In the genomic region with DNA sequence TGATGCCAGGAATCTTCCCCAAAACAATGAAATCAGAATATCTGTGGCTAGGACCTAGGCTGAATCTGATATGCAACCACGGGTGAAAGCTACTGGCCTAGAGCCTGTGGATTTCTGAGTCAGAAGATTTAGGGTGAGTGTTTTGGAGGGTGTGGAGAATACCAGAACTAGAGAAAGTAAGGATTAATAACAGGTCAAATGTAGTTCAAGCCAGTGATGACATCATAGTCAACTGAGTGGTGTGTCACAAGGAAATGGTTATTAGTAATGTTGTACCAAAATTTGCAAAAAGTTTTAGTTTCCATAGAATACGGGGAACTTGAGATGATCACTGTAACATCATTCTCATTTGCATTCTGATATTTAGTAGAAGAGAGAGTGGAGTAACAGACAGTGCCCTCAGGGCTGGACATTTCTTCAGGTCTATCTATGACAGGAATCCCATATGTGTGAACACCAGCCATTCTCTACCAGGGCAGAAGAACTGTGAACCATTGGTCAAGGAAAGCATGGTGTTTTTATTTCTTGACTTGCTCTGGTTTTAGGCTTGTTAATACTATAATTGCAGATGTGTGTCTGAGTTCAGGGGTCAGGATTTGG, we compare ENCODE assay signal across 13 cellular contexts. TPM values are rescaled to one million over a fixed set of nuclear protein-coding genes. Genes with fewer than 3 reads are reported as not detected.
DNase-seq lines count a peak whose midpoint lies in the region; ATAC-seq, FAIRE-seq and TF ChIP-seq lines count a peak whose summit lies in the region.
"Had no signal": no experiment of that assay in that cellular context is flagged by ENCODE, and none has a peak within 500 bp of the region (broad histone marks: within the 10 kb centered on the region; RNA-seq: fewer than 3 reads in every experiment).

No MANE protein-coding gene starts in this region.

- TF ChIP-seq EP300 in A549 (IDR thresholded peaks at IDR 0.05) (no peak), gastroesophageal sphincter (IDR thresholded peaks at IDR 0.05) (no peak)

- H3K36me3 Mint-ChIP-seq in activated naive CD8-positive, alpha-beta T cell: peaks cover 10% of the 10 kb centered on the region

- no peaks in the 10 kb centered on the region for H3K9me2 ChIP-seq in GM23248 (ENCODE audit: insufficient read depth)

- ATAC-seq in A549: 0 out of 6 replicates have a peak, but pooled peaks have one; percentile 7 to 26
- peak; percentile 57 for ATAC-seq in gastroesophageal sphincter
- ATAC-seq: GM23338 had no signal

- H3K4me1 Mint-ChIP-seq in activated naive CD8-positive, alpha-beta T cell (ENCODE audit: low read depth): peaks cover 31% of the 10 kb centered on the region

- TF ChIP-seq CTCF in A549 (IDR thresholded peaks at IDR 0.05) (no peak), gastroesophageal sphincter (IDR thresholded peaks at IDR 0.05) (no peak)

- H3K27me3 ChIP-seq in GM23248 (replicated peaks; ENCODE audit: insufficient read depth) (no peaks in the 10 kb centered on the region), gastroesophageal sphincter (no peaks in the 10 kb centered on the region)

- CTCF ChIA-PET in A549 (lab: Yijun Ruan, JAX): interaction anchor here (0.8 kb wide), 1 partner anchor 36 kb away, joined by 3 read pairs; no protein-coding TSS in a partner anchor

- H3K36me3 ChIP-seq in GM23248 (ENCODE audit: low read depth) (no peaks in the 10 kb centered on the region), gastroesophageal sphincter (no peaks in the 10 kb centered on the region)

- no peaks in the 10 kb centered on the region; the same call in 2 of the 3 replicates for H3K9me3 ChIP-seq in A549
- no peaks in the 10 kb centered on the region for H3K9me3 ChIP-seq in GM23248 (ENCODE audit: low read depth)
- no peaks in the 10 kb centered on the region for H3K9me3 ChIP-seq in gastroesophageal sphincter

- no peaks in the 10 kb centered on the region for H4K20me1 ChIP-seq in GM23248 (ENCODE audit: insufficient read depth)

- no peak for TF ChIP-seq RAD21 in A549 (conservative IDR thresholded peaks at IDR 0.05 in 1 of 2, IDR thresholded peaks at IDR 0.05 in 1 of 2)

- no peak for TF ChIP-seq POLR2A in A549 (IDR thresholded peaks at IDR 0.05; ENCODE audit: low read length)
- TF ChIP-seq POLR2A in gastroesophageal sphincter (IDR thresholded peaks at IDR 0.05): no peak

- H3K4me2 ChIP-seq in A549 (peak overlapping the region; percentile 38), GM23248 (ENCODE audit: unreplicated experiment) (peak overlapping the region; percentile 46)
- H3K4me2 ChIP-seq: GM23338 had no signal

- 36% methylated on average over 2 of the region's 2 CpGs for WGBS in A549 (ENCODE audit: missing lambda C conversion rate)
- WGBS in GM23248 (ENCODE audit: low coverage in 1 of 2, low lambda C conversion rate in 2 of 2, missing lambda C conversion rate in 2 of 2), 2 experiments: 0 to 2% methylated on average over 2 of the region's 2 CpGs
- WGBS in gastroesophageal sphincter (ENCODE audit: low coverage in 1 of 2), 2 donors: 31 to 57% methylated on average over 2 of the region's 2 CpGs

- in situ Hi-C loops in GM23248 (cut with MboI): no loop called here

- DNase-seq in A549 (ENCODE audit: low read depth in 1 of 2, low spot score in 1 of 2) (peak in 1 of 2 experiments; percentile 57), GM23248 (peak; percentile 96), NCI-H2107 (lab: John Stamatoyannopoulos, UW) (no peak), NAMALWA (ENCODE audit: low spot score) (no peak), DMS153 treated with DMSO at 0.1 percent for 48 hours (lab: John Stamatoyannopoulos, UW; ENCODE audit: unreplicated experiment) (no peak)
- no peak for DNase-seq in activated effector memory CD4-positive, alpha-beta T cell treated with Interleukin-2 at 50 U/mL for 16 hours
- DNase-seq: activated CD8-positive, alpha-beta memory T cell treated with anti-CD3 and anti-CD28 coated beads, Interleukin-2, amount 50 U/mL, for 48 hours; CD8-positive, alpha-beta memory T cell had no signal

- no peak overlapping the region for H3K27ac Mint-ChIP-seq in activated naive CD8-positive, alpha-beta T cell
- H3K27ac Mint-ChIP-seq: CD8-positive, alpha-beta memory T cell; dendritic cell treated with granulocyte-macrophage colony-stimulating factor and Interleukin-4, amounts not matched to agents 40 ng/mL and 50 ng/mL, for 4 days; GM23338; progenitor cell of endocrine pancreas had no signal

- peak overlapping the region; percentile 47 for H3K4me3 Mint-ChIP-seq in activated naive CD8-positive, alpha-beta T cell
- H3K4me3 Mint-ChIP-seq: dendritic cell treated with granulocyte-macrophage colony-stimulating factor and Interleukin-4, amounts not matched to agents 40 ng/mL and 50 ng/mL, for 4 days; GM23338 had no signal

- H3K9ac ChIP-seq in GM23248: peak overlapping the region; percentile 16; the same call in 1 of the 2 replicates

- peaks cover 5% of the 10 kb centered on the region for H3K9me3 Mint-ChIP-seq in activated naive CD8-positive, alpha-beta T cell (ENCODE audit: low read depth)
- H3K9me3 Mint-ChIP-seq: CD8-positive, alpha-beta memory T cell; dendritic cell treated with granulocyte-macrophage colony-stimulating factor and Interleukin-4, amounts not matched to agents 40 ng/mL and 50 ng/mL, for 4 days; GM23338 had no signal

- no peaks in the 10 kb centered on the region for H3K79me2 ChIP-seq in GM23248 (ENCODE audit: insufficient read depth)

- no peaks in the 10 kb centered on the region for H3K27me3 Mint-ChIP-seq in activated naive CD8-positive, alpha-beta T cell
- H3K27me3 Mint-ChIP-seq: CD8-positive, alpha-beta memory T cell had no signal

- H3K4me3 ChIP-seq in A549: no peak overlapping the region
- 0 out of 2 replicates have a peak overlapping the region, but pooled peaks have one; percentile 0 for H3K4me3 ChIP-seq in GM23248
- H3K4me3 ChIP-seq in gastroesophageal sphincter: no peak overlapping the region
- H3K4me3 ChIP-seq: GM23338 had no signal

- H2AFZ ChIP-seq in GM23248: no peak overlapping the region
- H2AFZ ChIP-seq: GM23338 had no signal

- H3K27ac ChIP-seq in A549: no peak overlapping the region
- H3K27ac ChIP-seq in GM23248: peak overlapping the region; percentile 61
- peak overlapping the region in 1 of 4 donors; percentile 20 for H3K27ac ChIP-seq in gastroesophageal sphincter

- H3K4me1 ChIP-seq in A549 (peaks cover 24% of the 10 kb centered on the region), GM23248 (ENCODE audit: insufficient read depth) (peaks cover 25% of the 10 kb centered on the region), gastroesophageal sphincter (peaks cover 0 to 41% (median 16%) of the 10 kb centered on the region in 3 donors)

- no peak for FAIRE-seq in A549 (lab: Jason Lieb, UNC)

- POLR2A ChIA-PET in A549 (lab: Yijun Ruan, JAX): no interaction called here

- H3F3A ChIP-seq in GM23248 (ENCODE audit: insufficient read depth): peaks cover 33% of the 10 kb centered on the region

TF ChIP-seq in A549, 52 proteins besides CTCF, POLR2A, EP300 and RAD21:
- TF ChIP-seq FOSL2 (IDR thresholded peaks at IDR 0.05): no peak
- TF ChIP-seq FOSL2 (CRISPR knock-in tag; IDR thresholded peaks at IDR 0.05): peak; percentile 63
- TF ChIP-seq TFCP2L1 (CRISPR knock-in tag; IDR thresholded peaks at IDR 0.05): no peak

RNA-seq across cellular contexts. Expression of a gene that starts 3.7 kb away (rescaled TPM):
- polyA plus RNA-seq in A549 (2011; rRNA removed) (7.3 and 7.7 TPM in 2 replicates), A549 (2017; fragmentation: RNase III; extraction: RNeasy Plus Mini Kit Qiagen cat#74134 plus additional on column Dnase treatment) (2.6 to 3.2 TPM (median 3.0 TPM) in 3 replicates), GM23248 (2016; fragmentation: Nextera tagmentation; extraction: Ambion mirVana) (0.74 and 1.5 TPM in 2 replicates)
- 1.9 and 2.2 TPM in 2 replicates for polyA plus RNA-seq in A549 (2012; cell fraction: cytosol; rRNA removed)
- polyA plus RNA-seq in A549 (2012; cell fraction: nucleus; rRNA removed): 4.3 and 5.3 TPM in 2 replicates
- polyA minus RNA-seq in A549 (2011; rRNA and poly(A)+ RNA removed): 3.3 and 3.4 TPM in 2 replicates
- 7.8 and 10.1 TPM in 2 replicates for total RNA-seq in GM23248 (2014; rRNA removed; shearing (Covaris generic))
- total RNA-seq in gastroesophageal sphincter: 10 to 100 TPM; 13.7 to 34.6 (median 15.2) TPM

RNA-seq across cellular contexts. Expression of a gene that starts 14.8 kb away (rescaled TPM):
- 15.2 and 17.7 TPM in 2 replicates for polyA plus RNA-seq in A549 (2011; rRNA removed)
- 38.5 and 39.6 TPM in 2 replicates for polyA plus RNA-seq in A549 (2012; cell fraction: cytosol; rRNA removed)
- 58.3 and 75.1 TPM in 2 replicates for polyA plus RNA-seq in A549 (2012; cell fraction: nucleus; rRNA removed)
- polyA plus RNA-seq in A549 (2017; fragmentation: RNase III; extraction: RNeasy Plus Mini Kit Qiagen cat#74134 plus additional on column Dnase treatment): 14.4 to 16.3 TPM (median 14.7 TPM) in 3 replicates
- polyA minus RNA-seq in A549 (2011; rRNA and poly(A)+ RNA removed): 15.6 and 21.6 TPM in 2 replicates
- total RNA-seq in GM23248 (2014; rRNA removed; shearing (Covaris generic)): 14.4 and 26.4 TPM in 2 replicates
- 6.1 and 7.1 TPM in 2 replicates for polyA plus RNA-seq in GM23248 (2016; fragmentation: Nextera tagmentation; extraction: Ambion mirVana)
- total RNA-seq in gastroesophageal sphincter: 10 to 100 TPM; 17.6 to 38.4 (median 22.8) TPM
